12 cellular contexts compared by ENCODE assay signal in genomic region chr13:23754506-23754905, GRCh38.
DNase-seq lines count a peak whose midpoint lies in the region; ATAC-seq and TF ChIP-seq lines count a peak whose summit lies in the region.
"Had no signal": no experiment of that assay in that cellular context is flagged by ENCODE, and none has a peak within 500 bp of the region (broad histone marks: within the 10 kb centered on the region; RNA-seq: fewer than 3 reads in every experiment).

No MANE protein-coding gene starts in this region.

- H3K4me3 ChIP-seq in upper lobe of left lung, result no peak overlapping the region
- no peak overlapping the region for H3K4me3 ChIP-seq in foreskin fibroblast (ENCODE audit: low read depth in 1 of 2, low read length in 2 of 2)

- H3K27me3 ChIP-seq in upper lobe of left lung, result no peaks in the 10 kb centered on the region
- H3K27me3 ChIP-seq: neutrophil had no signal

- peaks cover 19% of the 10 kb centered on the region for H3K36me3 Mint-ChIP-seq in activated T-cell treated with anti-CD3 and anti-CD28 coated beads, Interleukin-2, amount 50 U/mL, for 4 hours (ENCODE audit: insufficient read depth)

- ATAC-seq in activated T-cell treated with anti-CD3 and anti-CD28 coated beads, Interleukin-2, amount 50 U/mL, for 4 hours, result peak; percentile 27 to 42
- no peak for ATAC-seq in upper lobe of left lung (ENCODE audit: low FRiP score in 2 of 2)

- H3K27ac ChIP-seq in upper lobe of left lung, result peak overlapping the region; percentile 39 to 58 (median 49)
- H3K27ac ChIP-seq: neutrophil had no signal

- TF ChIP-seq CTCF in upper lobe of left lung (IDR thresholded peaks at IDR 0.05) (no peak), foreskin fibroblast (IDR thresholded peaks at IDR 0.05; ENCODE audit: low read depth, low read length) (no peak)

- H3K9me3 ChIP-seq in upper lobe of left lung, result no peaks in the 10 kb centered on the region
- H3K9me3 ChIP-seq: neutrophil had no signal

- H3K36me3 ChIP-seq in upper lobe of left lung, result no peaks in the 10 kb centered on the region
- H3K36me3 ChIP-seq: neutrophil had no signal

- peaks cover 3 to 26% (median 15%) of the 10 kb centered on the region in 4 donors for H3K4me1 ChIP-seq in upper lobe of left lung

- no peaks in the 10 kb centered on the region for H3K27me3 Mint-ChIP-seq in activated T-cell treated with anti-CD3 and anti-CD28 coated beads, Interleukin-2, amount 50 U/mL, for 4 hours (ENCODE audit: low read depth)

- DNase-seq in stimulated activated CD4-positive, alpha-beta T cell treated with anti-CD3 and anti-CD28 coated beads, Interleukin-2, amount 100 ng/mL, for 24 hours, result peak; percentile 15 to 26
- DNase-seq in stimulated activated CD4-positive, alpha-beta T cell treated with anti-CD3 and anti-CD28 coated beads, Interleukin-4, amount 100 ng/mL, for 24 hours, result no peak
- peak; percentile 10 for DNase-seq in activated T-cell treated with anti-CD3 and anti-CD28 coated beads, Interleukin-2, amount 50 U/mL, for 4 hours
- DNase-seq in iris pigment epithelial cell (ENCODE audit: low read depth) (peak; percentile 48), upper lobe of left lung (no peak), foreskin fibroblast (no peak), germinal center (ENCODE audit: low spot score) (no peak), middle frontal gyrus (ENCODE audit: extremely low spot score, low spot score) (no peak)
- DNase-seq: DMS79, NCI-H1105 treated with DMSO at 0.1 percent for 48 hours, SHP77 treated with DMSO at 0.1 percent for 48 hours had no signal

- H3K4me3 Mint-ChIP-seq in activated T-cell treated with anti-CD3 and anti-CD28 coated beads, Interleukin-2, amount 50 U/mL, for 4 hours, result peak overlapping the region; percentile 38

- TF ChIP-seq EP300 in upper lobe of left lung (IDR thresholded peaks at IDR 0.05), result no peak

- WGBS in upper lobe of left lung, 2 donors, result 58 to 77% methylated on average over 6 of the region's 6 CpGs

- H3K4me1 Mint-ChIP-seq in activated T-cell treated with anti-CD3 and anti-CD28 coated beads, Interleukin-2, amount 50 U/mL, for 4 hours (ENCODE audit: low read depth), result peaks cover 35% of the 10 kb centered on the region

- H3K9me3 Mint-ChIP-seq in activated T-cell treated with anti-CD3 and anti-CD28 coated beads, Interleukin-2, amount 50 U/mL, for 4 hours, result no peaks in the 10 kb centered on the region

- TF ChIP-seq POLR2A in upper lobe of left lung (IDR thresholded peaks at IDR 0.05), result no peak

Comparison
In these comparisons a context has a peak if more than half of its experiments do, and no peak if none do; other contexts are left out.
1. DNase-seq: peak in stimulated activated CD4-positive, alpha-beta T cell treated with anti-CD3 and anti-CD28 coated beads, Interleukin-2, amount 100 ng/mL, for 24 hours (2 of 2), activated T-cell treated with anti-CD3 and anti-CD28 coated beads, Interleukin-2, amount 50 U/mL, for 4 hours (single experiment) and iris pigment epithelial cell (single experiment); none in stimulated activated CD4-positive, alpha-beta T cell treated with anti-CD3 and anti-CD28 coated beads, Interleukin-4, amount 100 ng/mL, for 24 hours (single experiment), upper lobe of left lung (0 of 2), foreskin fibroblast (0 of 2), germinal center (single experiment) and middle frontal gyrus (single experiment).
2. ATAC-seq: peak in activated T-cell treated with anti-CD3 and anti-CD28 coated beads, Interleukin-2, amount 50 U/mL, for 4 hours (2 of 2); none in upper lobe of left lung (0 of 2).